8 cellular contexts compared by ENCODE assay signal in genomic region chr2:226799211-226799975, GRCh38. TPM values are rescaled to one million over a fixed set of nuclear protein-coding genes. Genes with fewer than 3 reads are reported as not detected.
DNase-seq lines count a peak whose midpoint lies in the region; ATAC-seq and TF ChIP-seq lines count a peak whose summit lies in the region.

A gene with protein sequence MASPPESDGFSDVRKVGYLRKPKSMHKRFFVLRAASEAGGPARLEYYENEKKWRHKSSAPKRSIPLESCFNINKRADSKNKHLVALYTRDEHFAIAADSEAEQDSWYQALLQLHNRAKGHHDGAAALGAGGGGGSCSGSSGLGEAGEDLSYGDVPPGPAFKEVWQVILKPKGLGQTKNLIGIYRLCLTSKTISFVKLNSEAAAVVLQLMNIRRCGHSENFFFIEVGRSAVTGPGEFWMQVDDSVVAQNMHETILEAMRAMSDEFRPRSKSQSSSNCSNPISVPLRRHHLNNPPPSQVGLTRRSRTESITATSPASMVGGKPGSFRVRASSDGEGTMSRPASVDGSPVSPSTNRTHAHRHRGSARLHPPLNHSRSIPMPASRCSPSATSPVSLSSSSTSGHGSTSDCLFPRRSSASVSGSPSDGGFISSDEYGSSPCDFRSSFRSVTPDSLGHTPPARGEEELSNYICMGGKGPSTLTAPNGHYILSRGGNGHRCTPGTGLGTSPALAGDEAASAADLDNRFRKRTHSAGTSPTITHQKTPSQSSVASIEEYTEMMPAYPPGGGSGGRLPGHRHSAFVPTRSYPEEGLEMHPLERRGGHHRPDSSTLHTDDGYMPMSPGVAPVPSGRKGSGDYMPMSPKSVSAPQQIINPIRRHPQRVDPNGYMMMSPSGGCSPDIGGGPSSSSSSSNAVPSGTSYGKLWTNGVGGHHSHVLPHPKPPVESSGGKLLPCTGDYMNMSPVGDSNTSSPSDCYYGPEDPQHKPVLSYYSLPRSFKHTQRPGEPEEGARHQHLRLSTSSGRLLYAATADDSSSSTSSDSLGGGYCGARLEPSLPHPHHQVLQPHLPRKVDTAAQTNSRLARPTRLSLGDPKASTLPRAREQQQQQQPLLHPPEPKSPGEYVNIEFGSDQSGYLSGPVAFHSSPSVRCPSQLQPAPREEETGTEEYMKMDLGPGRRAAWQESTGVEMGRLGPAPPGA (N-terminal part only) (minus strand): TSS chr2:226799820. CDS start chr2:226798738, 1,082 bp downstream.

- peaks cover 40% of the 10 kb centered on the region for H3K79me2 ChIP-seq in KMS-11 (ENCODE audit: insufficient read depth, low read depth)

- no peaks in the 10 kb centered on the region for H4K20me1 ChIP-seq in KMS-11 (ENCODE audit: insufficient read depth)

- ATAC-seq in GM21786 (IDR thresholded peaks at IDR 0.05; ENCODE audit: unreplicated experiment) (peak; percentile 29), psoas muscle (peak; percentile 25 to 48 (median 38))

- peak within 1 kb of the TSS; percentile 69 for H3K9ac ChIP-seq in KMS-11

- intact Hi-C loops in psoas muscle (cut with DNase I) = loop anchor here (2.0 to 10.0 kb wide), 10 partner anchors 57 to 669 kb away; no protein-coding TSS in a partner anchor

- no peak for TF ChIP-seq CTCF in KMS-11 (conservative IDR thresholded peaks at IDR 0.05; ENCODE audit: low read depth, low read length)
- peak in 1 of 2 donors; percentile 51 for TF ChIP-seq CTCF in right atrium auricular region (IDR thresholded peaks at IDR 0.05)
- TF ChIP-seq CTCF in psoas muscle (IDR thresholded peaks at IDR 0.05) = peak; percentile 44

- no peaks in the 10 kb centered on the region for H3K27me3 ChIP-seq in KMS-11 (ENCODE audit: insufficient read depth, low read depth)
- no peaks in the 10 kb centered on the region for H3K27me3 ChIP-seq in right atrium auricular region
- no peaks in the 10 kb centered on the region for H3K27me3 ChIP-seq in psoas muscle (ENCODE audit: insufficient read depth in 3 of 3, low read length in 2 of 3)

- H3K4me1 ChIP-seq in KMS-11 (ENCODE audit: low read depth, poor library complexity, severe bottlenecking) (peaks cover 37% of the 10 kb centered on the region), right atrium auricular region (peaks cover 0 to 57% of the 10 kb centered on the region in 2 donors), psoas muscle (peaks cover 43% of the 10 kb centered on the region)

- peak; percentile 86 for DNase-seq in ELR (ENCODE audit: low read depth)
- DNase-seq in SKM-1 treated with dmso at 0.1 percent for 144 hours (lab: John Stamatoyannopoulos, UW; ENCODE audit: unreplicated experiment) = peak; percentile 39
- DNase-seq in right atrium auricular region (ENCODE audit: low spot score) = peak; percentile 69
- peak; percentile 77 to 87 for DNase-seq in psoas muscle
- DNase-seq in GDM1 (lab: John Stamatoyannopoulos, UW) = no peak

- H3K36me3 ChIP-seq in KMS-11 (ENCODE audit: insufficient read depth) = no peaks in the 10 kb centered on the region
- H3K36me3 ChIP-seq in right atrium auricular region = no peaks in the 10 kb centered on the region
- no peaks in the 10 kb centered on the region for H3K36me3 ChIP-seq in psoas muscle (ENCODE audit: insufficient read depth in 1 of 2, low read depth in 1 of 2)

- H3K4me2 ChIP-seq in KMS-11 = peak within 1 kb of the TSS; percentile 87

- H3K27ac ChIP-seq in KMS-11 (peak within 1 kb of the TSS; percentile 65), angular gyrus (ENCODE audit: low read depth, low read length) (peak within 1 kb of the TSS; percentile 85), right atrium auricular region (peak within 1 kb of the TSS; percentile 90 to 92), psoas muscle (peak within 1 kb of the TSS; percentile 99)

- H3K4me3 ChIP-seq in KMS-11 (IDR thresholded peaks at IDR 0.05; ENCODE audit: insufficient read depth, low read depth, low read length) = peak within 1 kb of the TSS; percentile 78
- H3K4me3 ChIP-seq in right atrium auricular region = peak within 1 kb of the TSS; percentile 80
- H3K4me3 ChIP-seq in psoas muscle = peak within 1 kb of the TSS; percentile 89

- H2AFZ ChIP-seq in KMS-11 (ENCODE audit: low read depth) = peak within 1 kb of the TSS; percentile 93

- H3K9me3 ChIP-seq in right atrium auricular region (no peaks in the 10 kb centered on the region), psoas muscle (no peaks in the 10 kb centered on the region)

- 0% methylated on average over 47 to 82 of the region's 82 CpGs for WGBS in psoas muscle, 3 donors

RNA-seq across cellular contexts. Expression of the gene that starts here (rescaled TPM):
- total RNA-seq in right atrium auricular region (10 to 100 TPM; 14.6 to 15.8 TPM), psoas muscle (10 to 100 TPM in 3 of 4 donors, 1 to 10 TPM in 1; 6.1 to 12.2 (median 11.6) TPM)
- 10 to 100 TPM in 2 of 3 donors, 1 to 10 TPM in 1; 2.5 to 21.0 (median 17.1) TPM for polyA plus RNA-seq in psoas muscle
